In the genomic region with DNA sequence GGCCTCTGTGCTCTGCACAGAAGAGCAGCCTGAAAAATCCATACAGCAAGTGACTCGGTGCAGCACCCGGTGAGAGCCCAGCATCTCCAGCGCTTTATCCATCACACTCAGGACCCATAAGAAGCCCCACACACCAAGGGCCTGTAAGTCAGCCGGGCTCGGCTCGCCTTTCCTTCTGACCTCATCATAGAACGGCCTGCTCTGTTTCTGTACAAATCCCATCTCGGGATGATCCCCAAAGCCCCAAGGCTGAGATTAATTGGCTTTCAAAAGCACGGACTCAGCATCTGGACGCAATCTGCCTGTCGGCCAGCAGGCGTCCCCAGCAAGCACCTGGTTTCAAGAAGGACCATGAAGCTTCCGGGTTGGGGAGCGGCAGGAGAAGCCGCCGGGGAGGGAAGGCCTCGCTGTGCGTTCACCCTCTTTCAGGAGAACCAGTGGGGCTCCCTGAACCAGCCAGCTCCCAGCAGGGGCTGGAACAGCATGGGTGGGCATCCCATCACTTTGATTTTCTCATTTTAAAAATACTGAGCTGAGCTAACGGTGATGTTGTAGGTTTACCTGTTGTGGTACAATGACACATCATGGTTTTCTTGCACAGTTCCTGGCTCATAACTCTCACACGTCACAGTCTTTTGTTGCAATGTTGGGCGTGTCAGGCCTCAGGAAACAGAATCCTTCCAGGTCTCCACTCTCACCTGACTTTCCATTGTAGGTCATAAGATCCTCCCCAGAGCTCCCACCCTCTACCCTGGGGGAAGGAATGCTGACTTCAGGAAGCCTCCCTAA, we compare ENCODE assay signal across 8 cellular contexts. TPM values are rescaled to one million over a fixed set of nuclear protein-coding genes. Genes with fewer than 3 reads are reported as not detected.
A peak's percentile ranks its signal among the peaks of the same experiment; 100 is the strongest.
DNase-seq lines count a peak whose midpoint lies in the region; TF ChIP-seq lines count a peak whose summit lies in the region.

No MANE protein-coding gene starts in this region.

- H3K9me3 ChIP-seq in muscle layer of colon (ENCODE audit: low read length), result no peaks in the 10 kb centered on the region

- peaks cover 12% of the 10 kb centered on the region for H3K4me1 ChIP-seq in muscle layer of colon (ENCODE audit: insufficient read depth, low read length)

- DNase-seq in A172 (ENCODE audit: low spot score) (peak; percentile 83), KBM-7 (peak; percentile 85), OCI-M1 (lab: John Stamatoyannopoulos, UW) (peak; percentile 92), epithelial cell of proximal tubule (ENCODE audit: low read depth) (peak; percentile 33)
- peak; percentile 82 for DNase-seq in activated T-cell treated with anti-CD3 and anti-CD28 coated beads, Interleukin-2, amount 50 U/mL, for 1 hour
- peak; percentile 75 for DNase-seq in stimulated activated naive CD4-positive, alpha-beta T cell treated with Interleukin-2 at 50 U/mL for 16 hours (lab: John Stamatoyannopoulos, UW)

- in situ Hi-C loops in KBM-7 (cut with MboI; ENCODE audit: low pct_unique_long_range_greater_than_20kb, low sequenced_read_pairs), result no loop called here

- H3K27ac ChIP-seq in muscle layer of colon (ENCODE audit: low read depth, low read length), result peak overlapping the region; percentile 55

- no peaks in the 10 kb centered on the region for H3K27me3 ChIP-seq in muscle layer of colon (ENCODE audit: control insufficient read depth in 1 of 2, insufficient read depth in 2 of 2, low read length in 2 of 2)

- peak; percentile 74 for TF ChIP-seq POLR2A in GM18526 (IDR thresholded peaks at IDR 0.05; ENCODE audit: extremely low read depth, insufficient read length)

- TF ChIP-seq CTCF in epithelial cell of proximal tubule (conservative IDR thresholded peaks at IDR 0.05; ENCODE audit: low read depth, low read length), result peak; percentile 84

- H3K4me3 ChIP-seq in epithelial cell of proximal tubule (ENCODE audit: low read depth, low read length), result no peak overlapping the region
- H3K4me3 ChIP-seq in muscle layer of colon (ENCODE audit: low read depth in 1 of 2, low read length in 2 of 2), result peak overlapping the region in 1 of 2 donors; percentile 25

- H3K36me3 ChIP-seq in muscle layer of colon (ENCODE audit: insufficient read depth, low read length), result no peaks in the 10 kb centered on the region

- no peak overlapping the region for H3K9ac ChIP-seq in muscle layer of colon (ENCODE audit: low read length)

RNA-seq across cellular contexts. Expression of a gene that starts 6.7 kb away (rescaled TPM):
- 8.9 and 14.6 TPM in 2 replicates for total RNA-seq in A172 (2014; rRNA removed; shearing (Covaris generic))
- 10.5 and 10.8 TPM in 2 replicates for total RNA-seq in epithelial cell of proximal tubule

RNA-seq across cellular contexts. Expression of a gene that starts 22.9 kb away (rescaled TPM):
- total RNA-seq in A172 (2014; rRNA removed; shearing (Covaris generic)), result 65.3 and 66.7 TPM in 2 replicates
- 169 and 190 TPM in 2 replicates for total RNA-seq in epithelial cell of proximal tubule

Comparison
In these comparisons a context has a peak if more than half of its experiments do, and no peak if none do; other contexts are left out.
1. DNase-seq: peak in every context shown above with its lines; median percentile 92 in OCI-M1; 85 in KBM-7; 83 in A172; 82 in activated T-cell treated with anti-CD3 and anti-CD28 coated beads, Interleukin-2, amount 50 U/mL, for 1 hour; 75 in stimulated activated naive CD4-positive, alpha-beta T cell treated with Interleukin-2 at 50 U/mL for 16 hours; 33 in epithelial cell of proximal tubule.